ENCODE assay signal across 14 cellular contexts in the genomic region with DNA sequence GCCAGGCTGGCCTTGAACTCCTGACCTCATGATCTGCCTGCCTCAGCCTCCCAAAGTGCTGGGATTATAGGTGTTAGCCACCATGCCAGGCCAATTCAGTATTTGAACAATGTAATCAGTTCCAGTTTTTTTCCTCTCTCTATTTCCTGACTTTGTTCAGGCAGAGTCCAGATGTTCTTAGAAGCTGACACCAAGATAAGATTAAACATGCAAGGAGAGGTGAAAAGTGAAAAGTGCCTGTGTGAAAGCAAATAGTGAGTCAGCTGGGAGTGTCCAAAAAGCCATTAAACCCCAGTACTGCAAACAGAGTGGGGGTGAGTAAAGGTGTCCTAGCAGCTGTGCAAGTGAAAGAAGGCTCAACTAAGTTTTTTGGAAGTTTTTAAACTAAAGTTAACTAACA.
DNase-seq lines count a peak whose midpoint lies in the region; ATAC-seq and TF ChIP-seq lines count a peak whose summit lies in the region.
"Had no signal": no experiment of that assay in that cellular context is flagged by ENCODE, and none has a peak within 500 bp of the region (broad histone marks: within the 10 kb centered on the region; RNA-seq: fewer than 3 reads in every experiment).

No MANE protein-coding gene starts in this region.

- H3K23me2 ChIP-seq in H9 (ENCODE audit: insufficient read length, low read depth, low read length, poor library complexity, severe bottlenecking), result no peaks in the 10 kb centered on the region

- no peaks in the 10 kb centered on the region for H3K27me3 ChIP-seq in H9 (ENCODE audit: insufficient read depth, low read length)
- H3K27me3 ChIP-seq: SJSA1 had no signal

- no peak overlapping the region for H3K4me3 Mint-ChIP-seq in H9
- H3K4me3 Mint-ChIP-seq: activated naive CD8-positive, alpha-beta T cell treated with anti-CD3 and anti-CD28 coated beads for 36 hours had no signal

- no peaks in the 10 kb centered on the region for H3K4me1 Mint-ChIP-seq in H9
- H3K4me1 Mint-ChIP-seq: activated naive CD8-positive, alpha-beta T cell treated with anti-CD3 and anti-CD28 coated beads for 36 hours had no signal

- no peaks in the 10 kb centered on the region for H3K79me1 ChIP-seq in H9 (ENCODE audit: insufficient read depth, low read depth, low read length, poor library complexity, severe bottlenecking)

- H4K20me1 ChIP-seq in H9 (ENCODE audit: control insufficient read depth, insufficient read depth, insufficient read length), result no peaks in the 10 kb centered on the region

- no peaks in the 10 kb centered on the region for H3K9me3 ChIP-seq in H9 (ENCODE audit: control insufficient read depth, low read depth, low read length)
- H3K9me3 ChIP-seq: SJSA1 had no signal

- H2BK20ac ChIP-seq in H9 (ENCODE audit: low read depth, low read length, poor library complexity, severe bottlenecking), result no peak overlapping the region

- no peak overlapping the region for H2BK5ac ChIP-seq in H9 (ENCODE audit: insufficient read length, low read length)

- no peaks in the 10 kb centered on the region; a peak in 2 of 5 replicates for H3K9me3 Mint-ChIP-seq in H9

- peak overlapping the region in 1 of 3 experiments; percentile 8; a peak in 2 of 7 replicates for H3K27ac Mint-ChIP-seq in H9
- H3K27ac Mint-ChIP-seq: activated naive CD8-positive, alpha-beta T cell treated with anti-CD3 and anti-CD28 coated beads for 36 hours had no signal

- ATAC-seq in GM18517 (IDR thresholded peaks at IDR 0.05; ENCODE audit: unreplicated experiment) (peak; percentile 44), GM21619 (IDR thresholded peaks at IDR 0.05; ENCODE audit: unreplicated experiment) (peak; percentile 69), HG03378 (IDR thresholded peaks at IDR 0.05; ENCODE audit: unreplicated experiment) (peak; percentile 64), esophagus mucosa (peak; percentile 95)

- H3K27me3 Mint-ChIP-seq in H9 (ENCODE audit: low read depth), result no peaks in the 10 kb centered on the region; the same call in 1 of the 2 replicates
- H3K27me3 Mint-ChIP-seq: activated naive CD8-positive, alpha-beta T cell treated with anti-CD3 and anti-CD28 coated beads for 36 hours had no signal

- no peak overlapping the region for H3T11ph ChIP-seq in H9 (ENCODE audit: low read length)

- H2BK15ac ChIP-seq in H9 (ENCODE audit: low read depth, low read length), result no peak overlapping the region

- no peak overlapping the region for H4K91ac ChIP-seq in H9 (ENCODE audit: insufficient read length, low read depth, low read length)

- no peak overlapping the region for H3K23ac ChIP-seq in H9 (ENCODE audit: insufficient read length, low read depth, low read length)

- H2BK120ac ChIP-seq in H9 (ENCODE audit: low read depth, low read length, poor library complexity, severe bottlenecking), result no peak overlapping the region

- no peaks in the 10 kb centered on the region for H3K4me1 ChIP-seq in H9 (ENCODE audit: insufficient read depth, low read length)
- H3K4me1 ChIP-seq: SJSA1 had no signal

- H3K56ac ChIP-seq in H9 (ENCODE audit: insufficient read length, low read depth, low read length), result no peak overlapping the region

- DNase-seq in H9 (no peak), NCI-H2227 (lab: John Stamatoyannopoulos, UW; ENCODE audit: unreplicated experiment) (no peak), COR-L47 (lab: John Stamatoyannopoulos, UW) (no peak), NCI-H510A (lab: John Stamatoyannopoulos, UW) (no peak)
- DNase-seq: activated CD8-positive, alpha-beta memory T cell treated with anti-CD3 and anti-CD28 coated beads, Interleukin-2, amount 50 U/mL, for 4 hours; activated naive CD8-positive, alpha-beta T cell treated with anti-CD3 and anti-CD28 coated beads for 36 hours; NCI-H1694 treated with DMSO at 0.1 percent for 48 hours; NK-92 treated with Interleukin-12 subunit alpha and Interleukin-12 subunit beta, amount 100 ng/mL, for 24 hours; stimulated activated naive CD4-positive, alpha-beta T cell had no signal

- H2AFZ ChIP-seq in H9 (ENCODE audit: low read length), result no peak overlapping the region

- H4K5ac ChIP-seq in H9 (ENCODE audit: insufficient read length, low read depth, low read length), result no peak overlapping the region

- no peak for TF ChIP-seq CTCF in H9 (conservative IDR thresholded peaks at IDR 0.05)

- H3K4ac ChIP-seq in H9 (ENCODE audit: low read depth, low read length), result no peak overlapping the region

- H3K4me2 ChIP-seq in H9 (ENCODE audit: insufficient read depth, insufficient read length, low read length), result no peak overlapping the region

- H3K18ac ChIP-seq in H9 (ENCODE audit: insufficient read length, low read depth, low read length), result no peak overlapping the region

- H2BK12ac ChIP-seq in H9 (ENCODE audit: insufficient read length, low read depth, low read length), result no peak overlapping the region

- H4K8ac ChIP-seq in H9 (replicated peaks; ENCODE audit: insufficient read length, low read depth, low read length), result no peak overlapping the region

- no peaks in the 10 kb centered on the region for H3K79me2 ChIP-seq in H9 (ENCODE audit: insufficient read depth, low read length)

- no peak overlapping the region for H3K14ac ChIP-seq in H9 (ENCODE audit: insufficient read depth, low read length)

- no peak overlapping the region for H2AK5ac ChIP-seq in H9 (ENCODE audit: insufficient read length, low read length)

- H3K36me3 Mint-ChIP-seq in H9 (ENCODE audit: insufficient read depth in 1 of 3, low read depth in 3 of 3), result no peaks in the 10 kb centered on the region
- H3K36me3 Mint-ChIP-seq: activated naive CD8-positive, alpha-beta T cell treated with anti-CD3 and anti-CD28 coated beads for 36 hours had no signal

- H3K9ac ChIP-seq in H9 (ENCODE audit: extremely low read depth, insufficient read length, low read length), result no peak overlapping the region

- H3K27ac ChIP-seq in H9 (ENCODE audit: insufficient read length, low read depth, low read length), result no peak overlapping the region
- H3K27ac ChIP-seq: SJSA1 had no signal

Comparison
In these comparisons a context has a peak if more than half of its experiments do, and no peak if none do; other contexts are left out.
1. ATAC-seq: peak in every context shown above with its lines; median percentile 95 in esophagus mucosa; 69 in GM21619; 64 in HG03378; 44 in GM18517.